Comparison of ENCODE assay signal across 1 cellular context in genomic region chr11:131744847-131745246, GRCh38.
TF ChIP-seq lines count a peak whose summit lies in the region.

No MANE protein-coding gene starts in this region.

TF ChIP-seq in GM23338, 12 proteins besides CTCF, POLR2A, EP300 and RAD21 (continued from another document):
- no peak for TF ChIP-seq ZNF462 (CRISPR knock-in tag; IDR thresholded peaks at IDR 0.05)
